Comparison of ENCODE assay signal across 8 cellular contexts in the genomic region with DNA sequence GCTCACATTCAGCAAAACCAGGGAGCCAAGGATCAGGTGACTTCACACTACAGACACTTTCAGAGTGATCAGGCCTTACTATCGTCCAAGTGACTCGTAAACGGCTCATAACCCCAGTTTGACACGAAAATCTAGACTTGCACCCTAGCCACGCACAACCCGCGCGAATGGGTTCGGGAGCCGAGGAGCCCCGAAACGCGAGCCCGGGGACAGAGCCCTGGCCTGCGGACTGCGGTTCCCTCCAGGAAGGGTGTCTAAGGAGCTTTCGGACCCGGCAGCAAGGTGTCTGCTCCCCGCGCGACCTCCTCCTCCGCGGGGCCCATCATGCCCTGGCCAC. TPM values are rescaled to one million over a fixed set of nuclear protein-coding genes. Genes with fewer than 3 reads are reported as not detected.
DNase-seq lines count a peak whose midpoint lies in the region; ATAC-seq and TF ChIP-seq lines count a peak whose summit lies in the region.

No MANE protein-coding gene starts in this region.

- H3K79me2 ChIP-seq in DND-41 (ENCODE audit: insufficient read depth, low read length) = peaks cover 57% of the 10 kb centered on the region

- H3K27ac ChIP-seq in DND-41 (ENCODE audit: low read length) (peak overlapping the region; percentile 86), heart left ventricle (peak overlapping the region; percentile 95 to 100 (median 98))

- peak overlapping the region; percentile 91 for H3K9ac ChIP-seq in DND-41 (ENCODE audit: low read depth, low read length)

- H3K36me3 ChIP-seq in DND-41 (ENCODE audit: insufficient read depth, low read length) (peaks cover 3% of the 10 kb centered on the region; the same call in 1 of the 2 replicates), heart left ventricle (no peaks in the 10 kb centered on the region)

- ATAC-seq in DND-41 (ENCODE audit: insufficient read depth, low read depth) = peak; percentile 1; the same call in 2 of the 3 replicates
- ATAC-seq in GM21381 (IDR thresholded peaks at IDR 0.05; ENCODE audit: unreplicated experiment) = peak; percentile 33
- ATAC-seq in activated naive CD8-positive, alpha-beta T cell treated with anti-CD3 and anti-CD28 coated beads, Interleukin-2, amount 50 U/mL, for 24 hours = peak; percentile 38
- ATAC-seq in heart left ventricle = peak in 3 of 4 donors; percentile 12 to 43 (median 15)

- intact Hi-C loops in heart left ventricle (cut with DNase I) (loop anchor here in 6 of 10 donors (2.0 to 10.0 kb wide), 10 partner anchors 30 to 358 kb away; no protein-coding TSS in a partner anchor), posterior cingulate gyrus (cut with DNase I) (loop anchor here (5.0 to 10.0 kb wide), 3 partner anchors 59 to 226 kb away; a partner anchor contains a TSS)

- peak overlapping the region; percentile 94 for H3K27ac Mint-ChIP-seq in activated naive CD8-positive, alpha-beta T cell treated with anti-CD3 and anti-CD28 coated beads, Interleukin-2, amount 50 U/mL, for 24 hours

- DNase-seq in DND-41 (no peak), HT-29 (ENCODE audit: low spot score) (peak; percentile 82), RKO (ENCODE audit: low spot score) (peak; percentile 91), heart left ventricle (no peak), posterior cingulate gyrus (peak in 6 of 10 donors; percentile 15 to 88 (median 35)), cerebellar nuclear complex (lab: John Stamatoyannopoulos, UW) (no peak)
- DNase-seq in activated naive CD8-positive, alpha-beta T cell treated with anti-CD3 and anti-CD28 coated beads, Interleukin-2, amount 50 U/mL, for 24 hours = peak; percentile 49

- TF ChIP-seq CTCF in DND-41 (IDR thresholded peaks at IDR 0.05; ENCODE audit: borderline replicate concordance, extremely low read depth, low read length, poor library complexity, severe bottlenecking) (no peak), heart left ventricle (IDR thresholded peaks at IDR 0.05) (no peak)

- no peaks in the 10 kb centered on the region for H3K27me3 ChIP-seq in DND-41 (ENCODE audit: insufficient read depth, low read length, poor library complexity)
- no peaks in the 10 kb centered on the region for H3K27me3 ChIP-seq in heart left ventricle

- H3K4me1 ChIP-seq in DND-41 (ENCODE audit: insufficient read depth, low read length) (peaks cover 45% of the 10 kb centered on the region), heart left ventricle (peaks cover 3 to 48% (median 37%) of the 10 kb centered on the region in 12 donors)

- peaks cover 13% of the 10 kb centered on the region for H3K36me3 Mint-ChIP-seq in activated naive CD8-positive, alpha-beta T cell treated with anti-CD3 and anti-CD28 coated beads, Interleukin-2, amount 50 U/mL, for 24 hours (ENCODE audit: low read depth)

- WGBS in heart left ventricle, 4 donors = 0 to 1% (median 0%) methylated on average over 17 to 23 of the region's 23 CpGs

- no peaks in the 10 kb centered on the region for H3K9me3 Mint-ChIP-seq in activated naive CD8-positive, alpha-beta T cell treated with anti-CD3 and anti-CD28 coated beads, Interleukin-2, amount 50 U/mL, for 24 hours

- H3K27me3 Mint-ChIP-seq in activated naive CD8-positive, alpha-beta T cell treated with anti-CD3 and anti-CD28 coated beads, Interleukin-2, amount 50 U/mL, for 24 hours = no peaks in the 10 kb centered on the region

- H4K20me1 ChIP-seq in DND-41 (ENCODE audit: insufficient read depth, low read length) = peaks cover 29% of the 10 kb centered on the region; the same call in 1 of the 2 replicates

- peaks cover 66% of the 10 kb centered on the region for H3K4me1 Mint-ChIP-seq in activated naive CD8-positive, alpha-beta T cell treated with anti-CD3 and anti-CD28 coated beads, Interleukin-2, amount 50 U/mL, for 24 hours

- H3K9me3 ChIP-seq in DND-41 (ENCODE audit: insufficient read depth, low read length, severe bottlenecking) (no peaks in the 10 kb centered on the region), heart left ventricle (no peaks in the 10 kb centered on the region)

- H3K4me2 ChIP-seq in DND-41 (ENCODE audit: insufficient read depth, low read length) = peak overlapping the region; percentile 83

- H2AFZ ChIP-seq in DND-41 (ENCODE audit: low read depth, low read length) = peak overlapping the region; percentile 94

- H3K4me3 ChIP-seq in DND-41 (ENCODE audit: low read depth in 1 of 2, low read length in 2 of 2) (peak overlapping the region; percentile 93 to 95), heart left ventricle (peak overlapping the region; percentile 66 to 99 (median 81))

- peak overlapping the region; percentile 97 for H3K4me3 Mint-ChIP-seq in activated naive CD8-positive, alpha-beta T cell treated with anti-CD3 and anti-CD28 coated beads, Interleukin-2, amount 50 U/mL, for 24 hours

- no peak for TF ChIP-seq POLR2A in heart left ventricle (IDR thresholded peaks at IDR 0.05)

RNA-seq across cellular contexts. Expression of a gene that starts 0.8 kb away (rescaled TPM):
- 64.8 and 72.0 TPM in 2 replicates for total RNA-seq in HT-29 (2014; rRNA removed; shearing (Covaris generic))
- total RNA-seq in heart left ventricle = 10 to 100 TPM; 25.7 to 41.9 (median 30.6) TPM
- polyA plus RNA-seq in heart left ventricle = 10 to 100 TPM in 1 of 2 donors, 1 to 10 TPM in 1; 8.7 to 25.5 TPM

Comparison
In these comparisons a context has a peak if more than half of its experiments do, and no peak if none do; other contexts are left out.
1. DNase-seq: peak in HT-29 (single experiment), RKO (single experiment), activated naive CD8-positive, alpha-beta T cell treated with anti-CD3 and anti-CD28 coated beads, Interleukin-2, amount 50 U/mL, for 24 hours (single experiment) and posterior cingulate gyrus (6 of 10); none in DND-41 (single experiment), heart left ventricle (0 of 5) and cerebellar nuclear complex (0 of 2).
2. Peak in every context shown above with its lines, with median percentiles within 50 percentile points of each other: ATAC-seq.